Comparison of ENCODE assay signal across 9 cellular contexts in the genomic region with DNA sequence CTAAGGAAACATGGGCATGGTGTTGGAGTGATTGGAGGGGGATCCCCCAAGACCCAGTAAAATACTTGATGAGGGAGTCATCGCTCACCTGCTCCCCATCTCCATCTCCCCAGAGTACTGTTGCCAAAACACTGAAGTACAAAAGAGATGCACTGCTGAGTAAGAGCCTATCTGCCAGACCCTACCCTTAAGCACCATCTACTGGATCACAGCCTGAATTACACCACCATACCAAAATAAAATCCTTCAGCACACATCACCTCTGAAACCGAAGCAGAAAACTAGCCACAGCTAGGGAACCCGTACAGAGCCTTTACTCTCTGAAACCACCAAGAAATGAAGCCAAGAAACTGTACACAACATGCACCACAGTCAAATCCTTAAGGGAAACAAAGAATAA.
DNase-seq lines count a peak whose midpoint lies in the region; ATAC-seq and TF ChIP-seq lines count a peak whose summit lies in the region.
"Had no signal": no experiment of that assay in that cellular context is flagged by ENCODE, and none has a peak within 500 bp of the region (broad histone marks: within the 10 kb centered on the region; RNA-seq: fewer than 3 reads in every experiment).

No MANE protein-coding gene starts in this region.

- H3K9me3 Mint-ChIP-seq in activated CD4-positive, alpha-beta memory T cell treated with anti-CD3 and anti-CD28 coated beads for 36 hours = no peaks in the 10 kb centered on the region

- no peak overlapping the region for H3K27ac ChIP-seq in transverse colon

- POLR2A ChIA-PET in activated CD4-positive, alpha-beta memory T cell treated with anti-CD3 and anti-CD28 coated beads for 36 hours (lab: Charles Lee) = no interaction called here

- DNase-seq in GM10266 (ENCODE audit: extremely low spot score) = no peak
- DNase-seq in RKO (ENCODE audit: low spot score) = peak; percentile 28
- peak; percentile 25 for DNase-seq in iris pigment epithelial cell (ENCODE audit: low read depth)
- no peak for DNase-seq in ecto neural progenitor cell (ENCODE audit: low spot score)
- no peak for DNase-seq in activated CD4-positive, alpha-beta T cell treated with anti-CD3 and anti-CD28 coated beads for 48 hours
- no peak for DNase-seq in transverse colon
- no peak for DNase-seq in activated CD4-positive, alpha-beta memory T cell treated with anti-CD3 and anti-CD28 coated beads for 36 hours

- H3K36me3 Mint-ChIP-seq in activated CD4-positive, alpha-beta memory T cell treated with anti-CD3 and anti-CD28 coated beads for 36 hours = no peaks in the 10 kb centered on the region

- H3K4me1 Mint-ChIP-seq in activated CD4-positive, alpha-beta memory T cell treated with anti-CD3 and anti-CD28 coated beads for 36 hours (ENCODE audit: low read depth) = no peaks in the 10 kb centered on the region

- in situ Hi-C loops in transverse colon (cut with MboI; ENCODE audit: low pct_ligation_motif_present in 1 of 4, low pct_unique_long_range_greater_than_20kb in 1 of 4, low sequenced_read_pairs in 3 of 4) = no loop called here

- no peak overlapping the region for H3K4me3 ChIP-seq in transverse colon
- H3K4me3 ChIP-seq: K562 had no signal

- TF ChIP-seq EP300 in transverse colon (IDR thresholded peaks at IDR 0.05; ENCODE audit: low read depth) = no peak

- no peaks in the 10 kb centered on the region for H3K36me3 ChIP-seq in transverse colon

- CTCF ChIA-PET in activated CD4-positive, alpha-beta memory T cell treated with anti-CD3 and anti-CD28 coated beads for 36 hours (lab: Charles Lee) = no interaction called here

- peak; percentile 88 for ATAC-seq in HG02885 (IDR thresholded peaks at IDR 0.05; ENCODE audit: poor library complexity, unreplicated experiment)
- ATAC-seq: K562 had no signal

- no peak overlapping the region for H3K27ac Mint-ChIP-seq in activated CD4-positive, alpha-beta memory T cell treated with anti-CD3 and anti-CD28 coated beads for 36 hours

- no peak overlapping the region for H3K4me3 Mint-ChIP-seq in activated CD4-positive, alpha-beta memory T cell treated with anti-CD3 and anti-CD28 coated beads for 36 hours

- no peaks in the 10 kb centered on the region for H3K9me3 ChIP-seq in transverse colon

- WGBS in transverse colon (ENCODE audit: low coverage in 1 of 2), 2 donors = 37% methylated on average over 3 of the region's 3 CpGs; no CpG with 5 or more reads in 1 of the 2 donors

- no peaks in the 10 kb centered on the region for H3K27me3 ChIP-seq in transverse colon

- intact Hi-C loops in transverse colon (cut with DNase I; ENCODE audit: low total_unique reads) = no loop called here
- intact Hi-C loops in activated CD4-positive, alpha-beta memory T cell treated with anti-CD3 and anti-CD28 coated beads for 36 hours (cut with micrococcal nuclease) = no loop called here

- H3K4me1 ChIP-seq in transverse colon = no peaks in the 10 kb centered on the region

- no peak for TF ChIP-seq POLR2A in transverse colon (IDR thresholded peaks at IDR 0.05)

- H3K27me3 Mint-ChIP-seq in activated CD4-positive, alpha-beta memory T cell treated with anti-CD3 and anti-CD28 coated beads for 36 hours = no peaks in the 10 kb centered on the region

- TF ChIP-seq CTCF in GM10266 (IDR thresholded peaks at IDR 0.05; ENCODE audit: control insufficient read depth, insufficient read depth, low read depth, missing control alignments) (peak; percentile 24), transverse colon (IDR thresholded peaks at IDR 0.05) (no peak)

Comparison
In these comparisons a context has a peak if more than half of its experiments do, and no peak if none do; other contexts are left out.
1. DNase-seq: peak in RKO (single experiment) and iris pigment epithelial cell (single experiment); none in GM10266 (single experiment), ecto neural progenitor cell (single experiment), activated CD4-positive, alpha-beta T cell treated with anti-CD3 and anti-CD28 coated beads for 48 hours (single experiment), transverse colon (single experiment) and activated CD4-positive, alpha-beta memory T cell treated with anti-CD3 and anti-CD28 coated beads for 36 hours (single experiment).